8 cellular contexts compared by ENCODE assay signal in the genomic region with DNA sequence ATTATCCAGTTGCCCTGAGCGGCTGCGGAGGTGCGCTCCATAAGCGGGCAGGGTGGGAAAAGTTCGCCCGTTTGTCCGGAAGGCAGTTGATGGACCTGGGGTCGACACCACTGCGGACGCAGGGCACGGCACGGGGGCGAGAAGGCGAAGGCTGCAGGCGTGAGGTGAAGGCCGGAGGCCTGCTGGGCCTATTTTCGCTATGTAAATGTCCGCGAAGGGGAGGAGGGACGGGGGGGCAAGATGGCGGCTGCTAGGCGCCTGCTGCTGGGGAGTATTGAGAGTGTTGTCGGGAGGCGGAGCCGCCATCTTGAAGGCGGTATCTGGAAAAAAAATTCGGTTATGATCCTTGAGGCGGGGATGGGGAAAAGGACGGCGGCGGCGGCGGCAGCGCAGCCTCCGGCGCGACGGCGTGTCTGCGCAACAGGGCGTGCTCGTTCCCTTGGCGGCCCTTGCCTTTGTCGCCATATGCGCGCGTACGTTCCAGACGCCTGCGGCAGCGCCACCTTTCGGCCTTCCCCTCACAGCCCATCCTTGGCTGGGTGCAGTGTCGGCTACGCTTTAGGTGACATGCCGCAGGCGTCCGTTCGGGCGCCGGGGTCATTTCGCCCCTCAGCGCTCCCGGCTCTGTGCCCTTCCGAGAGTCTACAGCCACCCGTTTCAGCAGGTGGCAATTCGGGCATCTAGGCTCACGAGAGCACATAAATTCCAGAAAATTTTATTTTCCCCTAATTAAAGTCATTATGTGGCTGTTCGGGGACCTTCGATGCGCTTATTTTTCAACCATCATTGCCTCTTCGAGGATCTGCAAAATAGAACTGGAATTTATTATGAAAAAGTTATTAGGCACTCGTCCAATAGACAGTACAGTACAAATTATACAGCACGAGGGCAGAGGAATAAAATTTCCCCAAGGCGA. TPM values are rescaled to one million over a fixed set of nuclear protein-coding genes. Genes with fewer than 3 reads are reported as not detected.
A peak's percentile ranks its signal among the peaks of the same experiment; 100 is the strongest.
DNase-seq lines count a peak whose midpoint lies in the region; ATAC-seq, FAIRE-seq and TF ChIP-seq lines count a peak whose summit lies in the region.

No MANE protein-coding gene starts in this region.

- peak overlapping the region; percentile 54 for H3K4me2 ChIP-seq in neuronal stem cell (ENCODE audit: insufficient read depth, low read length, poor library complexity, severe bottlenecking)

- 1% methylated on average over 70 to 74 of the region's 74 CpGs for WGBS in ectodermal cell, 2 experiments
- WGBS in neuronal stem cell (ENCODE audit: extremely low coverage in 2 of 2, insufficient read length in 2 of 2, insufficient replicate concordance in 1 of 2), 2 donors: no CpG with 5 or more reads among the region's 74 CpGs

- no peaks in the 10 kb centered on the region for H3K36me3 ChIP-seq in ectodermal cell (ENCODE audit: control insufficient read depth, insufficient read depth, low read length)
- no peaks in the 10 kb centered on the region for H3K36me3 ChIP-seq in neuronal stem cell (replicated peaks in 1 of 2; ENCODE audit: control insufficient read depth in 2 of 2, insufficient read depth in 2 of 2, low read length in 2 of 2)

- FAIRE-seq in D721Med (lab: Jason Lieb, UNC): no peak

- H3K9ac ChIP-seq in neuronal stem cell (ENCODE audit: low read depth, low read length, poor library complexity): peak overlapping the region; percentile 92

- H2BK15ac ChIP-seq in neuronal stem cell (ENCODE audit: low read length): no peak overlapping the region

- H3K23ac ChIP-seq in neuronal stem cell (ENCODE audit: low read depth, low read length, poor library complexity): peak overlapping the region; percentile 80

- H3K79me1 ChIP-seq in neuronal stem cell (ENCODE audit: low read depth, low read length): no peaks in the 10 kb centered on the region

- ATAC-seq in HG02981 (IDR thresholded peaks at IDR 0.05; ENCODE audit: unreplicated experiment) (peak; percentile 77), HG03354 (IDR thresholded peaks at IDR 0.05; ENCODE audit: poor library complexity, severe bottlenecking, unreplicated experiment) (no peak)

- DNase-seq in D721Med (ENCODE audit: insufficient read length, low spot score) (no peak), SKM-1 treated with dmso at 0.1 percent for 144 hours (lab: John Stamatoyannopoulos, UW; ENCODE audit: unreplicated experiment) (peak; percentile 58), neuronal stem cell (ENCODE audit: low spot score) (peak; percentile 80), NCI-H524 (lab: John Stamatoyannopoulos, UW) (no peak), ecto neural progenitor cell (ENCODE audit: low spot score) (no peak)

- H3K9me3 ChIP-seq in ectodermal cell (ENCODE audit: control insufficient read depth, low read length) (no peaks in the 10 kb centered on the region), neuronal stem cell (replicated peaks in 1 of 2; ENCODE audit: control insufficient read depth in 2 of 2, insufficient read depth in 1 of 2, low read depth in 1 of 2, low read length in 2 of 2) (no peaks in the 10 kb centered on the region)

- H2BK12ac ChIP-seq in neuronal stem cell (ENCODE audit: low read length): no peak overlapping the region

- no peak overlapping the region for H3K14ac ChIP-seq in neuronal stem cell (ENCODE audit: low read length)

- no peak overlapping the region for H4K8ac ChIP-seq in neuronal stem cell (ENCODE audit: low read depth, low read length)

- H3K27ac ChIP-seq in ectodermal cell (ENCODE audit: insufficient read depth, low read depth, low read length, poor library complexity, severe bottlenecking) (peak overlapping the region; percentile 100), neuronal stem cell (replicated peaks; ENCODE audit: low read length) (peak overlapping the region; percentile 99)

- no peak overlapping the region for H2AFZ ChIP-seq in neuronal stem cell (ENCODE audit: low read length)

- peak overlapping the region; percentile 94 for H3K18ac ChIP-seq in neuronal stem cell (ENCODE audit: low read length)

- no peaks in the 10 kb centered on the region for H3K27me3 ChIP-seq in ectodermal cell (ENCODE audit: control insufficient read depth, insufficient read depth, low read length, poor library complexity, severe bottlenecking)
- no peaks in the 10 kb centered on the region for H3K27me3 ChIP-seq in neuronal stem cell (ENCODE audit: control insufficient read depth in 3 of 3, insufficient read depth in 3 of 3, low read depth in 1 of 3, low read length in 3 of 3)

- H3K4me1 ChIP-seq in ectodermal cell (ENCODE audit: control insufficient read depth, insufficient read depth, low read length) (no peaks in the 10 kb centered on the region), neuronal stem cell (ENCODE audit: control insufficient read depth in 2 of 2, insufficient read depth in 1 of 2, low read depth in 1 of 2, low read length in 2 of 2) (no peaks in the 10 kb centered on the region)

- no peak overlapping the region for H2BK120ac ChIP-seq in neuronal stem cell (ENCODE audit: low read depth, low read length)

- peak overlapping the region; percentile 75 for H2BK5ac ChIP-seq in neuronal stem cell (ENCODE audit: low read length)

- H3K4me3 ChIP-seq in ectodermal cell (ENCODE audit: insufficient read depth, low read depth, low read length) (peak overlapping the region; percentile 65), neuronal stem cell (ENCODE audit: low read length in 2 of 2) (peak overlapping the region in 1 of 2 donors; percentile 91)

- no peak overlapping the region for H2AK5ac ChIP-seq in neuronal stem cell (ENCODE audit: low read depth, low read length)

- peak; percentile 54 for TF ChIP-seq CTCF in D721Med (IDR thresholded peaks at IDR 0.05; ENCODE audit: insufficient read depth, missing control alignments)

- H3K4ac ChIP-seq in neuronal stem cell (ENCODE audit: low read length): no peak overlapping the region

- peak overlapping the region; percentile 92 for H4K91ac ChIP-seq in neuronal stem cell (ENCODE audit: low read depth, low read length, poor library complexity)

RNA-seq across cellular contexts. Expression of a gene that starts 0.7 kb away (rescaled TPM):
- polyA plus RNA-seq in ectodermal cell (2013, experiment 1 of 4): 11.6 TPM
- polyA plus RNA-seq in ectodermal cell (2013, experiment 2 of 4): 13.2 TPM
- polyA plus RNA-seq in ectodermal cell (2013, experiment 3 of 4): 8.3 TPM
- 9.4 TPM for polyA plus RNA-seq in ectodermal cell (2013, experiment 4 of 4)
- polyA plus RNA-seq in neuronal stem cell (2013, experiment 1 of 2): 12.1 TPM
- 13.0 TPM for polyA plus RNA-seq in neuronal stem cell (2013, experiment 2 of 2)

Comparison
In these comparisons a context has a peak if more than half of its experiments do, and no peak if none do; other contexts are left out.
1. DNase-seq: peak in SKM-1 treated with dmso at 0.1 percent for 144 hours (single experiment) and neuronal stem cell (single experiment); none in D721Med (single experiment), NCI-H524 (0 of 2) and ecto neural progenitor cell (single experiment).